19 cellular contexts compared by ENCODE assay signal in genomic region chr5:176881021-176881749, GRCh38. TPM values are rescaled to one million over a fixed set of nuclear protein-coding genes. Genes with fewer than 3 reads are reported as not detected.
A peak's percentile ranks its signal among the peaks of the same experiment; 100 is the strongest.
DNase-seq lines count a peak whose midpoint lies in the region; ATAC-seq and TF ChIP-seq lines count a peak whose summit lies in the region.
"Had no signal": no experiment of that assay in that cellular context is flagged by ENCODE, and none has a peak within 500 bp of the region (broad histone marks: within the 10 kb centered on the region; RNA-seq: fewer than 3 reads in every experiment).

No MANE protein-coding gene starts in this region.

- no peak overlapping the region for H3K27ac ChIP-seq in IMR-90 (ENCODE audit: insufficient read depth, low read length)
- no peak overlapping the region for H3K27ac ChIP-seq in osteoblast (ENCODE audit: low read depth, low read length)
- H3K27ac ChIP-seq: C4-2B, HL-60 had no signal

- TF ChIP-seq CTCF in IMR-90 (conservative IDR thresholded peaks at IDR 0.05; ENCODE audit: low read depth, low read length): no peak
- TF ChIP-seq CTCF in neural crest cell (conservative IDR thresholded peaks at IDR 0.05): no peak
- TF ChIP-seq CTCF in osteoblast (IDR thresholded peaks at IDR 0.05; ENCODE audit: extremely low read depth, low read depth, low read length): no peak

- H3K36me3 Mint-ChIP-seq in neural crest cell (ENCODE audit: low read depth): no peaks in the 10 kb centered on the region
- no peaks in the 10 kb centered on the region for H3K36me3 Mint-ChIP-seq in naive thymus-derived CD8-positive, alpha-beta T cell

- no peak overlapping the region for H2BK15ac ChIP-seq in IMR-90 (ENCODE audit: low read depth, low read length)

- no peaks in the 10 kb centered on the region for H3K79me1 ChIP-seq in IMR-90 (ENCODE audit: low read depth in 1 of 2, low read length in 2 of 2)

- POLR2A ChIA-PET in IMR-90 (lab: Charles Lee; ENCODE audit: unreplicated experiment): no interaction called here
- POLR2A ChIA-PET in naive thymus-derived CD8-positive, alpha-beta T cell (lab: Charles Lee): no interaction called here

- H2BK120ac ChIP-seq in IMR-90 (ENCODE audit: low read depth, low read length): no peak overlapping the region

- H3K9me3 ChIP-seq in IMR-90 (ENCODE audit: control insufficient read depth, insufficient read depth, low read length): no peaks in the 10 kb centered on the region
- no peaks in the 10 kb centered on the region for H3K9me3 ChIP-seq in osteoblast (ENCODE audit: low read depth, low read length)
- H3K9me3 ChIP-seq: Caco-2 had no signal

- peak overlapping the region; percentile 35 for H3K27ac Mint-ChIP-seq in neural crest cell (ENCODE audit: unreplicated experiment)
- H3K27ac Mint-ChIP-seq in naive thymus-derived CD8-positive, alpha-beta T cell: no peak overlapping the region
- H3K27ac Mint-ChIP-seq: CD4-positive, alpha-beta T cell had no signal

- no peak for TF ChIP-seq POLR2A in IMR-90 (IDR thresholded peaks at IDR 0.05; ENCODE audit: low read depth, low read length)

- no peak overlapping the region for H4K5ac ChIP-seq in IMR-90 (ENCODE audit: low read depth, low read length)

- H3K27me3 Mint-ChIP-seq in neural crest cell (ENCODE audit: low read depth): peaks cover 18% of the 10 kb centered on the region
- peaks cover 4 to 34% (median 19%) of the 10 kb centered on the region in 5 donors for H3K27me3 Mint-ChIP-seq in naive thymus-derived CD8-positive, alpha-beta T cell

- H3K18ac ChIP-seq in IMR-90 (ENCODE audit: low read depth, low read length): no peak overlapping the region

- H3K4ac ChIP-seq in IMR-90 (ENCODE audit: low read depth, low read length): no peak overlapping the region

- no peak overlapping the region for H4K91ac ChIP-seq in IMR-90 (ENCODE audit: insufficient read depth, low read depth, low read length)

- H3K9ac ChIP-seq in IMR-90 (ENCODE audit: low read depth, low read length): no peak overlapping the region

- DNase-seq in AG08396 (ENCODE audit: low spot score): peak; percentile 12
- DNase-seq in IMR-90: no peak
- no peak for DNase-seq in neural crest cell (ENCODE audit: low read depth, low spot score)
- DNase-seq in osteoblast (ENCODE audit: insufficient read length, low spot score, missing footprints): peak; percentile 63
- DNase-seq in SW480 (ENCODE audit: low spot score): no peak
- DNase-seq in naive thymus-derived CD8-positive, alpha-beta T cell: no peak
- DNase-seq: ACHN; AML-193; Caco-2; CD4-positive, alpha-beta T cell; H9 had no signal

- H3K27me3 ChIP-seq in IMR-90 (ENCODE audit: control insufficient read depth, insufficient read depth, low read length): peaks cover 54% of the 10 kb centered on the region
- peaks cover 7% of the 10 kb centered on the region for H3K27me3 ChIP-seq in osteoblast (ENCODE audit: insufficient read depth, low read length)

- H3K36me3 ChIP-seq in IMR-90 (ENCODE audit: control insufficient read depth, insufficient read depth, low read length) (no peaks in the 10 kb centered on the region), osteoblast (ENCODE audit: insufficient read depth, low read length) (no peaks in the 10 kb centered on the region)

- no peaks in the 10 kb centered on the region for H3K9me1 ChIP-seq in IMR-90 (ENCODE audit: insufficient read depth, low read length)

- no peak overlapping the region for H2BK5ac ChIP-seq in IMR-90 (ENCODE audit: low read depth, low read length, poor library complexity, severe bottlenecking)

- no peaks in the 10 kb centered on the region for H3K79me2 ChIP-seq in osteoblast (ENCODE audit: insufficient read depth, low read length)

- H2BK20ac ChIP-seq in IMR-90 (ENCODE audit: low read depth, low read length): no peak overlapping the region

- no peak overlapping the region for H4K8ac ChIP-seq in IMR-90 (ENCODE audit: low read depth in 2 of 2, low read length in 2 of 2)

- H3K4me1 ChIP-seq in IMR-90 (ENCODE audit: control insufficient read depth, insufficient read depth, low read length): no peaks in the 10 kb centered on the region
- no peaks in the 10 kb centered on the region for H3K4me1 ChIP-seq in osteoblast (ENCODE audit: insufficient read depth, low read length)
- H3K4me1 ChIP-seq: Caco-2 had no signal

- peak overlapping the region; percentile 52 for H2AK9ac ChIP-seq in IMR-90 (replicated peaks; ENCODE audit: low read depth, low read length, poor library complexity)

- no peak overlapping the region for H3K23ac ChIP-seq in IMR-90 (ENCODE audit: low read depth, low read length)

- in situ Hi-C loops in IMR-90 (cut with MboI; ENCODE audit: low sequenced_read_pairs): no loop called here

- CTCF ChIA-PET in IMR-90 (lab: Yijun Ruan, JAX): no interaction called here

- WGBS in IMR-90 (ENCODE audit: extremely low coverage in 2 of 2, insufficient read length in 1 of 2), 2 experiments: 78% methylated on average over 6 of the region's 28 CpGs; no CpG with 5 or more reads in 1 of the 2 experiments

- no peak overlapping the region for H3K14ac ChIP-seq in IMR-90 (replicated peaks; ENCODE audit: low read depth, low read length)

- BruUV-seq in IMR-90 (replicated peaks; lab: Mats Ljungman, UMichigan): no TSS peak

- no peak for TF ChIP-seq RAD21 in IMR-90 (IDR thresholded peaks at IDR 0.05; ENCODE audit: low read length)

- H4K20me1 ChIP-seq in IMR-90 (ENCODE audit: insufficient read depth, low read length) (no peaks in the 10 kb centered on the region), osteoblast (ENCODE audit: insufficient read depth, low read length) (no peaks in the 10 kb centered on the region)

- H2AK5ac ChIP-seq in IMR-90 (ENCODE audit: low read depth, low read length): no peak overlapping the region

- no peak overlapping the region for H3K4me3 Mint-ChIP-seq in neural crest cell
- no peak overlapping the region for H3K4me3 Mint-ChIP-seq in naive thymus-derived CD8-positive, alpha-beta T cell
- H3K4me3 Mint-ChIP-seq: CD4-positive, alpha-beta T cell; H9 had no signal

- peaks cover 19% of the 10 kb centered on the region for H3K4me1 Mint-ChIP-seq in neural crest cell
- H3K4me1 Mint-ChIP-seq in naive thymus-derived CD8-positive, alpha-beta T cell: peaks cover 3 to 6% (median 5%) of the 10 kb centered on the region in 4 donors

- H3K9me3 Mint-ChIP-seq in neural crest cell: no peaks in the 10 kb centered on the region
- no peaks in the 10 kb centered on the region for H3K9me3 Mint-ChIP-seq in naive thymus-derived CD8-positive, alpha-beta T cell
- H3K9me3 Mint-ChIP-seq: CD4-positive, alpha-beta T cell; H9 had no signal

- H3K4me3 ChIP-seq in IMR-90 (ENCODE audit: insufficient read depth, low read depth, low read length) (no peak overlapping the region), osteoblast (ENCODE audit: insufficient read depth, low read length) (no peak overlapping the region)
- H3K4me3 ChIP-seq: K562 had no signal

- ATAC-seq in IMR-90 (ENCODE audit: low read depth): no peak
- ATAC-seq in HG03135 (IDR thresholded peaks at IDR 0.05; ENCODE audit: unreplicated experiment): no peak
- ATAC-seq in GM21526 (IDR thresholded peaks at IDR 0.05; ENCODE audit: low FRiP score, unreplicated experiment): no peak
- ATAC-seq in naive thymus-derived CD8-positive, alpha-beta T cell: no peak
- ATAC-seq: K562 had no signal

- H3K56ac ChIP-seq in IMR-90 (ENCODE audit: extremely low read depth, insufficient read depth, low read length): no peak overlapping the region

- no peak overlapping the region for H2AFZ ChIP-seq in IMR-90 (replicated peaks; ENCODE audit: low read length, poor library complexity)
- no peak overlapping the region for H2AFZ ChIP-seq in osteoblast (ENCODE audit: low read length)

- dilution Hi-C loops in IMR-90 (cut with HindIII; ENCODE audit: low sequenced_read_pairs, unreplicated experiment): no loop called here

- H3K4me2 ChIP-seq in IMR-90 (ENCODE audit: low read depth, low read length) (no peak overlapping the region), osteoblast (ENCODE audit: insufficient read depth, low read length) (no peak overlapping the region)

- intact Hi-C loops in IMR-90 (cut with micrococcal nuclease): no loop called here

TF ChIP-seq in IMR-90, 13 proteins besides CTCF, POLR2A, EP300 and RAD21:
- no peak for TF ChIP-seq CHD1 (IDR thresholded peaks at IDR 0.05; ENCODE audit: low read depth, low read length)
- TF ChIP-seq SMC3 (IDR thresholded peaks at IDR 0.05; ENCODE audit: low read depth, low read length): no peak
- TF ChIP-seq MAZ (IDR thresholded peaks at IDR 0.05; ENCODE audit: borderline replicate concordance, low read depth, low read length): no peak
- TF ChIP-seq FOS (IDR thresholded peaks at IDR 0.05; ENCODE audit: low read depth, low read length): no peak
- no peak for TF ChIP-seq RCOR1 (IDR thresholded peaks at IDR 0.05; ENCODE audit: insufficient replicate concordance, low read length)
- TF ChIP-seq MAFK (IDR thresholded peaks at IDR 0.05; ENCODE audit: low read depth, low read length): no peak
- TF ChIP-seq BHLHE40 (IDR thresholded peaks at IDR 0.05; ENCODE audit: low read depth, low read length): no peak

RNA-seq across cellular contexts. Expression of gene HK3, which starts 18.0 kb away (rescaled TPM):
- total RNA-seq in IMR-90 (2012; rRNA removed) (not detected in 2 replicates), neural crest cell (not detected in 2 replicates), osteoblast (under 0.01 and 1.8 TPM in 2 replicates)
- polyA plus RNA-seq in IMR-90 (2012; rRNA removed): not detected in 2 replicates
- polyA plus RNA-seq in IMR-90 (2012; cell fraction: cytosol; rRNA removed): not detected in 2 replicates
- 0.05 and 0.15 TPM in 2 replicates for polyA plus RNA-seq in IMR-90 (2012; cell fraction: nucleus; rRNA removed; ENCODE audit: low replicate concordance)
- under 1 TPM; 0.52 to 0.86 TPM for total RNA-seq in naive thymus-derived CD8-positive, alpha-beta T cell
- under 1 TPM in 2 of 3 donors, not detected in 1; 0.21 to 0.23 TPM for polyA plus RNA-seq in naive thymus-derived CD8-positive, alpha-beta T cell
- total RNA-seq: H1, H9, HT1080 had no signal
- polyA plus RNA-seq: BJ, H1, K562 had no signal

Comparison
In these comparisons a context has a peak if more than half of its experiments do, and no peak if none do; other contexts are left out.
1. DNase-seq: peak in AG08396 (single experiment) and osteoblast (single experiment); none in IMR-90 (single experiment), neural crest cell (single experiment), SW480 (single experiment) and naive thymus-derived CD8-positive, alpha-beta T cell (0 of 10).